ENCODE assay signal across 8 cellular contexts in genomic region chr17:67994827-67995567, GRCh38. TPM values are rescaled to one million over a fixed set of nuclear protein-coding genes. Genes with fewer than 3 reads are reported as not detected.
DNase-seq lines count a peak whose midpoint lies in the region; ATAC-seq and TF ChIP-seq lines count a peak whose summit lies in the region.

No MANE protein-coding gene starts in this region.

- H3K4me3 Mint-ChIP-seq in CD4-positive, CD25-positive, alpha-beta regulatory T cell = peak overlapping the region; percentile 78 to 91 (median 85)
- H3K4me3 Mint-ChIP-seq in activated T-helper 1 cell treated with anti-CD3 and anti-CD28 coated beads, Interleukin-12 subunit alpha, Interleukin-12 subunit beta, Interleukin-2, Interleukin-4 antibody, amounts not matched to agents 30 ng/mL and 10 ng/mL and 1 ng/mL, durations not matched to agents 14 hours and 24 hours and 36 hours = peak overlapping the region; percentile 85
- peak overlapping the region; percentile 99 for H3K4me3 Mint-ChIP-seq in glutamatergic neuron (ENCODE audit: unreplicated experiment)

- peaks cover 12 to 33% (median 23%) of the 10 kb centered on the region in 4 donors for H3K4me1 Mint-ChIP-seq in CD4-positive, CD25-positive, alpha-beta regulatory T cell
- peaks cover 30% of the 10 kb centered on the region for H3K4me1 Mint-ChIP-seq in activated T-helper 1 cell treated with anti-CD3 and anti-CD28 coated beads, Interleukin-12 subunit alpha, Interleukin-12 subunit beta, Interleukin-2, Interleukin-4 antibody, amounts not matched to agents 30 ng/mL and 10 ng/mL and 1 ng/mL, durations not matched to agents 14 hours and 24 hours and 36 hours (ENCODE audit: low read depth)
- H3K4me1 Mint-ChIP-seq in glutamatergic neuron (ENCODE audit: low read depth, unreplicated experiment) = peaks cover 16% of the 10 kb centered on the region

- no peaks in the 10 kb centered on the region for H3K36me3 Mint-ChIP-seq in CD4-positive, CD25-positive, alpha-beta regulatory T cell
- peaks cover 7% of the 10 kb centered on the region for H3K36me3 Mint-ChIP-seq in activated T-helper 1 cell treated with anti-CD3 and anti-CD28 coated beads, Interleukin-12 subunit alpha, Interleukin-12 subunit beta, Interleukin-2, Interleukin-4 antibody, amounts not matched to agents 30 ng/mL and 10 ng/mL and 1 ng/mL, durations not matched to agents 14 hours and 24 hours and 36 hours (ENCODE audit: low read depth)
- no peaks in the 10 kb centered on the region for H3K36me3 Mint-ChIP-seq in glutamatergic neuron (ENCODE audit: unreplicated experiment)

- no peak overlapping the region for H3K27ac ChIP-seq in CD4-positive, CD25-positive, alpha-beta regulatory T cell (ENCODE audit: insufficient read depth, low read length, poor library complexity, severe bottlenecking)
- H3K27ac ChIP-seq in HUES48 (ENCODE audit: low read depth, low read length) (no peak overlapping the region), psoas muscle (peak overlapping the region; percentile 55)

- peak in 1 of 3 donors; percentile 12 for DNase-seq in CD4-positive, CD25-positive, alpha-beta regulatory T cell
- no peak for DNase-seq in activated T-helper 1 cell treated with anti-CD3 and anti-CD28 coated beads, Interleukin-12 subunit alpha, Interleukin-12 subunit beta, Interleukin-2, Interleukin-4 antibody, amounts not matched to agents 30 ng/mL and 10 ng/mL and 1 ng/mL, durations not matched to agents 14 hours and 24 hours and 36 hours (ENCODE audit: low spot score)
- DNase-seq in glutamatergic neuron (no peak), psoas muscle (no peak)
- DNase-seq in stimulated activated CD4-positive, alpha-beta T cell treated with anti-CD3 and anti-CD28 coated beads, Interleukin-12 subunit alpha, Interleukin-12 subunit beta, amount 100 ng/mL, for 4 hours = no peak

- H3K27me3 Mint-ChIP-seq in CD4-positive, CD25-positive, alpha-beta regulatory T cell = peaks cover 46% of the 10 kb centered on the region
- H3K27me3 Mint-ChIP-seq in activated T-helper 1 cell treated with anti-CD3 and anti-CD28 coated beads, Interleukin-12 subunit alpha, Interleukin-12 subunit beta, Interleukin-2, Interleukin-4 antibody, amounts not matched to agents 30 ng/mL and 10 ng/mL and 1 ng/mL, durations not matched to agents 14 hours and 24 hours and 36 hours (ENCODE audit: insufficient read depth) = peaks cover 29% of the 10 kb centered on the region
- peaks cover 15% of the 10 kb centered on the region for H3K27me3 Mint-ChIP-seq in glutamatergic neuron (ENCODE audit: unreplicated experiment)

- intact Hi-C loops in activated T-helper 1 cell treated with anti-CD3 and anti-CD28 coated beads, Interleukin-12 subunit alpha, Interleukin-12 subunit beta, Interleukin-2, Interleukin-4 antibody, amounts not matched to agents 30 ng/mL and 10 ng/mL and 1 ng/mL, durations not matched to agents 14 hours and 24 hours and 36 hours (cut with micrococcal nuclease) = loop anchor here (1.0 to 10.0 kb wide), 4 partner anchors 16 to 493 kb away; no protein-coding TSS in a partner anchor
- intact Hi-C loops in psoas muscle (cut with DNase I) = no loop called here

- peak overlapping the region; percentile 70 for H3K4me3 ChIP-seq in CD4-positive, CD25-positive, alpha-beta regulatory T cell (ENCODE audit: low read depth, low read length)
- H3K4me3 ChIP-seq in HUES48 (ENCODE audit: low read depth, low read length) (peak overlapping the region; percentile 81), psoas muscle (peak overlapping the region; percentile 79)

- H3K36me3 ChIP-seq in CD4-positive, CD25-positive, alpha-beta regulatory T cell (ENCODE audit: control insufficient read depth, insufficient read depth, low read length) = no peaks in the 10 kb centered on the region
- no peaks in the 10 kb centered on the region for H3K36me3 ChIP-seq in HUES48 (ENCODE audit: control insufficient read depth, insufficient read depth, low read length)
- H3K36me3 ChIP-seq in psoas muscle (ENCODE audit: insufficient read depth in 1 of 2, low read depth in 1 of 2) = peaks cover 0 to 7% of the 10 kb centered on the region in 2 donors

- ATAC-seq in CD4-positive, CD25-positive, alpha-beta regulatory T cell (ENCODE audit: low read depth in 2 of 2) = no peak
- ATAC-seq in psoas muscle (peak in 3 of 4 donors; percentile 32 to 52 (median 34)), GM18858 (IDR thresholded peaks at IDR 0.05; ENCODE audit: unreplicated experiment) (no peak), GM19023 (IDR thresholded peaks at IDR 0.05; ENCODE audit: unreplicated experiment) (no peak)

- peaks cover 0 to 8% (median 0%) of the 10 kb centered on the region in 7 donors for H3K9me3 Mint-ChIP-seq in CD4-positive, CD25-positive, alpha-beta regulatory T cell
- no peaks in the 10 kb centered on the region for H3K9me3 Mint-ChIP-seq in activated T-helper 1 cell treated with anti-CD3 and anti-CD28 coated beads, Interleukin-12 subunit alpha, Interleukin-12 subunit beta, Interleukin-2, Interleukin-4 antibody, amounts not matched to agents 30 ng/mL and 10 ng/mL and 1 ng/mL, durations not matched to agents 14 hours and 24 hours and 36 hours
- H3K9me3 Mint-ChIP-seq in glutamatergic neuron (ENCODE audit: unreplicated experiment) = peaks cover 12% of the 10 kb centered on the region

- peaks cover 4% of the 10 kb centered on the region for H3K27me3 ChIP-seq in CD4-positive, CD25-positive, alpha-beta regulatory T cell (ENCODE audit: control insufficient read depth, insufficient read depth, low read length)
- H3K27me3 ChIP-seq in HUES48 (ENCODE audit: control insufficient read depth, insufficient read depth, low read length) = peaks cover 27% of the 10 kb centered on the region
- no peaks in the 10 kb centered on the region for H3K27me3 ChIP-seq in psoas muscle (ENCODE audit: insufficient read depth in 3 of 3, low read length in 2 of 3)

- no peak overlapping the region for H3K9ac ChIP-seq in HUES48 (ENCODE audit: low read depth, low read length)

- no peak overlapping the region for H3K27ac Mint-ChIP-seq in CD4-positive, CD25-positive, alpha-beta regulatory T cell
- peak overlapping the region; percentile 84 for H3K27ac Mint-ChIP-seq in activated T-helper 1 cell treated with anti-CD3 and anti-CD28 coated beads, Interleukin-12 subunit alpha, Interleukin-12 subunit beta, Interleukin-2, Interleukin-4 antibody, amounts not matched to agents 30 ng/mL and 10 ng/mL and 1 ng/mL, durations not matched to agents 14 hours and 24 hours and 36 hours
- peak overlapping the region; percentile 77 for H3K27ac Mint-ChIP-seq in glutamatergic neuron (ENCODE audit: unreplicated experiment)

- peaks cover 31% of the 10 kb centered on the region for H3K4me1 ChIP-seq in CD4-positive, CD25-positive, alpha-beta regulatory T cell (ENCODE audit: control insufficient read depth, insufficient read depth, low read length, poor library complexity, severe bottlenecking)
- H3K4me1 ChIP-seq in HUES48 (ENCODE audit: control insufficient read depth, insufficient read depth, low read length) = peaks cover 12% of the 10 kb centered on the region
- peaks cover 17% of the 10 kb centered on the region for H3K4me1 ChIP-seq in psoas muscle

- WGBS in psoas muscle, 3 donors = 8 to 9% (median 9%) methylated on average over 9 of the region's 9 CpGs

- no peak for TF ChIP-seq CTCF in glutamatergic neuron (IDR thresholded peaks at IDR 0.05; ENCODE audit: partially characterized antibody, unreplicated experiment)
- TF ChIP-seq CTCF in psoas muscle (IDR thresholded peaks at IDR 0.05) = no peak

- H3K9me3 ChIP-seq in CD4-positive, CD25-positive, alpha-beta regulatory T cell (ENCODE audit: control insufficient read depth in 2 of 2, low read length in 2 of 2) = no peaks in the 10 kb centered on the region
- H3K9me3 ChIP-seq in HUES48 (ENCODE audit: control insufficient read depth, insufficient read depth, low read length) = no peaks in the 10 kb centered on the region
- H3K9me3 ChIP-seq in psoas muscle = no peaks in the 10 kb centered on the region

RNA-seq across cellular contexts. Expression of gene C17orf58, which starts 1.3 kb away (rescaled TPM):
- 1.2 TPM for total RNA-seq in CD4-positive, CD25-positive, alpha-beta regulatory T cell
- 1 to 10 TPM in 2 of 4 donors, under 1 TPM in 2; 0.42 to 2.3 (median 1.3) TPM for polyA plus RNA-seq in CD4-positive, CD25-positive, alpha-beta regulatory T cell
- total RNA-seq in activated T-helper 1 cell treated with anti-CD3 and anti-CD28 coated beads, Interleukin-12 subunit alpha, Interleukin-12 subunit beta, Interleukin-2, Interleukin-4 antibody, amounts not matched to agents 30 ng/mL and 10 ng/mL and 1 ng/mL, durations not matched to agents 14 hours and 24 hours and 36 hours = 23.7 and 24.9 TPM in 2 replicates
- total RNA-seq in glutamatergic neuron (ENCODE audit: unreplicated experiment) = 9.9 TPM
- 1 to 10 TPM; 3.1 to 5.5 (median 4.8) TPM for total RNA-seq in psoas muscle
- 10 to 100 TPM in 1 of 3 donors, 1 to 10 TPM in 2; 5.3 to 15.0 (median 6.6) TPM for polyA plus RNA-seq in psoas muscle

RNA-seq across cellular contexts. Expression of gene KPNA2, which starts 40.5 kb away (rescaled TPM):
- 99.3 TPM for total RNA-seq in CD4-positive, CD25-positive, alpha-beta regulatory T cell
- 10 to 100 TPM; 29.4 to 35.4 (median 31.5) TPM for polyA plus RNA-seq in CD4-positive, CD25-positive, alpha-beta regulatory T cell
- total RNA-seq in activated T-helper 1 cell treated with anti-CD3 and anti-CD28 coated beads, Interleukin-12 subunit alpha, Interleukin-12 subunit beta, Interleukin-2, Interleukin-4 antibody, amounts not matched to agents 30 ng/mL and 10 ng/mL and 1 ng/mL, durations not matched to agents 14 hours and 24 hours and 36 hours = 205 and 224 TPM in 2 replicates
- total RNA-seq in glutamatergic neuron (ENCODE audit: unreplicated experiment) (223 TPM), psoas muscle (10 to 100 TPM; 11.4 to 25.2 (median 18.5) TPM)
- 10 to 100 TPM; 16.1 to 38.4 (median 29.7) TPM for polyA plus RNA-seq in psoas muscle

Comparison
In these comparisons a context has a peak if more than half of its experiments do, and no peak if none do; other contexts are left out.
1. ATAC-seq: peak in psoas muscle (3 of 4); none in CD4-positive, CD25-positive, alpha-beta regulatory T cell (0 of 2), GM18858 (single experiment) and GM19023 (single experiment).
2. H3K27ac Mint-ChIP-seq: peak in activated T-helper 1 cell treated with anti-CD3 and anti-CD28 coated beads, Interleukin-12 subunit alpha, Interleukin-12 subunit beta, Interleukin-2, Interleukin-4 antibody, amounts not matched to agents 30 ng/mL and 10 ng/mL and 1 ng/mL, durations not matched to agents 14 hours and 24 hours and 36 hours (single experiment) and glutamatergic neuron (single experiment); none in CD4-positive, CD25-positive, alpha-beta regulatory T cell (0 of 3).
3. Peak in every context shown above with its lines, with median percentiles within 50 percentile points of each other: H3K4me3 ChIP-seq and H3K4me3 Mint-ChIP-seq.